ENCODE assay signal across 8 cellular contexts in genomic region chr9:70412678-70413426, GRCh38.
DNase-seq lines count a peak whose midpoint lies in the region; ATAC-seq lines count a peak whose summit lies in the region.

No MANE protein-coding gene starts in this region.

- no peak for ATAC-seq in GM19452 (IDR thresholded peaks at IDR 0.05; ENCODE audit: unreplicated experiment)

- H3K4me1 Mint-ChIP-seq in dendritic cell treated with granulocyte-macrophage colony-stimulating factor and Interleukin-4, amounts not matched to agents 40 ng/mL and 50 ng/mL, for 4 days (ENCODE audit: low read depth), result peaks cover 39% of the 10 kb centered on the region

- peak overlapping the region; percentile 100 for H3K27ac Mint-ChIP-seq in dendritic cell treated with granulocyte-macrophage colony-stimulating factor and Interleukin-4, amounts not matched to agents 40 ng/mL and 50 ng/mL, for 4 days

- peaks cover 14% of the 10 kb centered on the region for H3K36me3 Mint-ChIP-seq in dendritic cell treated with granulocyte-macrophage colony-stimulating factor and Interleukin-4, amounts not matched to agents 40 ng/mL and 50 ng/mL, for 4 days (ENCODE audit: low read depth)

- H3K4me3 Mint-ChIP-seq in dendritic cell treated with granulocyte-macrophage colony-stimulating factor and Interleukin-4, amounts not matched to agents 40 ng/mL and 50 ng/mL, for 4 days, result peak overlapping the region; percentile 94

- H3K27me3 Mint-ChIP-seq in dendritic cell treated with granulocyte-macrophage colony-stimulating factor and Interleukin-4, amounts not matched to agents 40 ng/mL and 50 ng/mL, for 4 days, result no peaks in the 10 kb centered on the region

- H3K9me3 Mint-ChIP-seq in dendritic cell treated with granulocyte-macrophage colony-stimulating factor and Interleukin-4, amounts not matched to agents 40 ng/mL and 50 ng/mL, for 4 days, result no peaks in the 10 kb centered on the region

- DNase-seq in NCI-H2196 (lab: John Stamatoyannopoulos, UW; ENCODE audit: unreplicated experiment) (peak; percentile 52), NCI-H2196 treated with DMSO at 0.1 percent for 48 hours (lab: John Stamatoyannopoulos, UW; ENCODE audit: unreplicated experiment) (no peak), NCI-H128 (lab: John Stamatoyannopoulos, UW; ENCODE audit: unreplicated experiment) (peak; percentile 74), kidney tubule cell (ENCODE audit: low spot score) (peak; percentile 70)
- DNase-seq in activated CD4-positive, alpha-beta T cell treated with anti-CD3 and anti-CD28 coated beads, Interleukin-2, amount 50 U/mL, for 1 hour, result peak; percentile 43
- DNase-seq in stimulated activated CD4-positive, alpha-beta T cell treated with anti-CD3 and anti-CD28 coated beads, Interleukin-15, amount 100 ng/mL, for 24 hours, result peak; percentile 51

- intact Hi-C loops in dendritic cell treated with granulocyte-macrophage colony-stimulating factor and Interleukin-4, amounts not matched to agents 40 ng/mL and 50 ng/mL, for 4 days (cut with micrococcal nuclease), result loop anchor here (1.0 to 10.0 kb wide), 5 partner anchors 7 to 1502 kb away; partner anchors contain the start of genes ABHD17B, C9orf85 and SMC5
